ENCODE assay signal across 8 cellular contexts in the genomic region with DNA sequence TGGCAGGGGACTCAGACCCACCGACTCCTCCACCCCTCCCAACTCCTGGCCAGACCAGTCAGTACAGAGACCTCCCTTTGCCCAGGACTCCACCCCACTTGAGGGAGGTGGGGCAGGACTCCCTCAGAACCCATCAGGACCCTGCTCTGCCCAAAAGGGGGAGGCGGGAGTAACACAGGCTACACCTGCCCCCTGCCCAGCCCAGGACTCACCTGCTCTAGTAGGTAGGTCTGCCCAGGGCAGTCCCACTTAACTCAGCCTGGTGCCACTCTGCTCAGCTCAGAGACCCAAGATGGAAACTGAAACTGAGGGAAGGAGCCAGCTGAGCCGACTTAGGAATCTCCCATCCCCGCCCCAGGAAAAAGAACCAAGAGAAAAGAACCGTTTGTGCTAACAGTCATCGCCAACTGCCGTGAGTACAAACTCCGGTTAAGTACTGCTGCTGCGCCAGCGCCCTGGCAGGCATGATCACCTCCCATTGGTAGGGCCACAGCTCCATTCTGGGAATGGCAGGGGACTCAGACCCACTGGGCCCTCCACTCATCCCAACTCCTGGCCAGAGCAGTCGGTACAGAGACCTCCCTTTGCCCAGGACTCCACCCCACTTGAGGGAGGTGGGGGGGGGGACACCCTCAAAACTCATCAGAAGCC.
DNase-seq lines count a peak whose midpoint lies in the region; ATAC-seq and TF ChIP-seq lines count a peak whose summit lies in the region.

No MANE protein-coding gene starts in this region.

- peak overlapping the region; percentile 67 to 82 (median 76) for H3K9ac ChIP-seq in BLaER1 treated with 17β-estradiol and CSF1 and Interleukin-3, amounts not matched to agents 10 nM and 100 nM

- peaks cover 0 to 2% (median 0%) of the 10 kb centered on the region in 11 experiments; a peak in 4 of 22 replicates for H4K20me1 ChIP-seq in BLaER1 treated with 17β-estradiol and CSF1 and Interleukin-3, amounts not matched to agents 10 nM and 100 nM

- H3K9me3 Mint-ChIP-seq in T-helper 1 cell treated with Interleukin-12 subunit alpha and Interleukin-12 subunit beta and Interleukin-4 antibody, amounts not matched to agents 30 μg/mL and 1 μg/mL, for 36 hours = no peaks in the 10 kb centered on the region

- H3K27me3 Mint-ChIP-seq in T-helper 1 cell treated with Interleukin-12 subunit alpha and Interleukin-12 subunit beta and Interleukin-4 antibody, amounts not matched to agents 30 μg/mL and 1 μg/mL, for 36 hours (ENCODE audit: low read depth) = no peaks in the 10 kb centered on the region

- ATAC-seq in GM21515 (IDR thresholded peaks at IDR 0.05; ENCODE audit: unreplicated experiment) (peak; percentile 2), HG03460 (IDR thresholded peaks at IDR 0.05; ENCODE audit: unreplicated experiment) (no peak), GM18909 (IDR thresholded peaks at IDR 0.05; ENCODE audit: poor library complexity, unreplicated experiment) (no peak)

- H3K4me2 ChIP-seq in BLaER1 treated with 17β-estradiol and CSF1 and Interleukin-3, amounts not matched to agents 10 nM and 100 nM = peak overlapping the region; percentile 62 to 95 (median 92)

- H3K9me3 ChIP-seq in BLaER1 treated with 17β-estradiol and CSF1 and Interleukin-3, amounts not matched to agents 10 nM and 100 nM (replicated peaks in 1 of 11) = no peaks in the 10 kb centered on the region
- H3K9me3 ChIP-seq in neutrophil = no peaks in the 10 kb centered on the region

- peak overlapping the region; percentile 94 for H3K27ac Mint-ChIP-seq in T-helper 1 cell treated with Interleukin-12 subunit alpha and Interleukin-12 subunit beta and Interleukin-4 antibody, amounts not matched to agents 30 μg/mL and 1 μg/mL, for 36 hours

- H3K36me3 ChIP-seq in BLaER1 treated with 17β-estradiol and CSF1 and Interleukin-3, amounts not matched to agents 10 nM and 100 nM = peaks cover 16 to 40% (median 29%) of the 10 kb centered on the region in 11 experiments; a peak in 20 of 22 replicates
- H3K36me3 ChIP-seq in neutrophil = peaks cover 4% of the 10 kb centered on the region

- TF ChIP-seq CTCF in epithelial cell of esophagus (IDR thresholded peaks at IDR 0.05; ENCODE audit: insufficient read depth, low read depth, low read length, missing control alignments) (no peak), neutrophil (IDR thresholded peaks at IDR 0.05) (no peak)

- peaks cover 34 to 49% (median 42%) of the 10 kb centered on the region in 10 experiments for H3K4me1 ChIP-seq in BLaER1 treated with 17β-estradiol and CSF1 and Interleukin-3, amounts not matched to agents 10 nM and 100 nM
- H3K4me1 ChIP-seq in neutrophil (ENCODE audit: control insufficient read depth in 1 of 2, insufficient read depth in 1 of 2, low read depth in 1 of 2, low read length in 1 of 2) = peaks cover 19 to 29% of the 10 kb centered on the region in 2 experiments

- peak overlapping the region; percentile 87 for H3K4me3 Mint-ChIP-seq in T-helper 1 cell treated with Interleukin-12 subunit alpha and Interleukin-12 subunit beta and Interleukin-4 antibody, amounts not matched to agents 30 μg/mL and 1 μg/mL, for 36 hours

- DNase-seq in epithelial cell of esophagus (ENCODE audit: low read depth) (peak; percentile 52), iPS-NIHi11 (ENCODE audit: low spot score) (no peak)

- H3K27me3 ChIP-seq in BLaER1 treated with 17β-estradiol and CSF1 and Interleukin-3, amounts not matched to agents 10 nM and 100 nM = no peaks in the 10 kb centered on the region
- no peaks in the 10 kb centered on the region for H3K27me3 ChIP-seq in neutrophil

- peaks cover 36% of the 10 kb centered on the region for H3K4me1 Mint-ChIP-seq in T-helper 1 cell treated with Interleukin-12 subunit alpha and Interleukin-12 subunit beta and Interleukin-4 antibody, amounts not matched to agents 30 μg/mL and 1 μg/mL, for 36 hours (ENCODE audit: low read depth)

- peak overlapping the region; percentile 60 to 85 (median 76); a peak in 21 of 22 replicates for H3K27ac ChIP-seq in BLaER1 treated with 17β-estradiol and CSF1 and Interleukin-3, amounts not matched to agents 10 nM and 100 nM
- H3K27ac ChIP-seq in neutrophil = peak overlapping the region; percentile 86

- H3K36me3 Mint-ChIP-seq in T-helper 1 cell treated with Interleukin-12 subunit alpha and Interleukin-12 subunit beta and Interleukin-4 antibody, amounts not matched to agents 30 μg/mL and 1 μg/mL, for 36 hours (ENCODE audit: low read depth) = peaks cover 32% of the 10 kb centered on the region

- peak overlapping the region; percentile 46 to 65 (median 50); a peak in 19 of 20 replicates for H3K4me3 ChIP-seq in BLaER1 treated with 17β-estradiol and CSF1 and Interleukin-3, amounts not matched to agents 10 nM and 100 nM
- H3K4me3 ChIP-seq in epithelial cell of esophagus (ENCODE audit: low read length) = peak overlapping the region; percentile 56
- peak overlapping the region; percentile 63 to 68 for H3K4me3 ChIP-seq in neutrophil (ENCODE audit: low read depth in 1 of 2, low read length in 1 of 2)
